7 cellular contexts compared by ENCODE assay signal in the genomic region with DNA sequence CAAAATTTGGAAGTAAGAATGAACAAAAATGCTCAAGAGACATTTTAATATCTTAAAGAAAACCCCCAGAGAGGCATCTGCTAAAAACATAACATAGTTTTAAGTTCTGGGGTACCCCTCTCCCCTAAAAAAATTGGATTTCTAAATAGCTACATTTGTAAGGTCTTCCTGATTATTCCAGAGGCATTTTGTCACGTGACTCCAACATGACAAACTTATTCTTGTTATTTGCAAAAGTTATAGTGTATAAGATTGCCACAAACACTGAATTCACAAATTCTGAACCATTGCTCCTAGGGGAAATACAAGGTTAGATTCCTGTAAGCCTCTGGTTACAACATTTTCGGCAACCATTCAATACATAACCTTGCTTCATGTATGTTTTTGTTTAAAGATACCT.
"Had no signal": no experiment of that assay in that cellular context is flagged by ENCODE, and none has a peak within 500 bp of the region (broad histone marks: within the 10 kb centered on the region; RNA-seq: fewer than 3 reads in every experiment).

No MANE protein-coding gene starts in this region.

- FAIRE-seq: G401.6, GM12891, GM12892, GM18507, GM19239 had no signal

- DNase-seq: GDM1, GF-D8 had no signal
